ENCODE assay signal across 8 cellular contexts in genomic region chr9:34375901-34376595, GRCh38. TPM values are rescaled to one million over a fixed set of nuclear protein-coding genes. Genes with fewer than 3 reads are reported as not detected.
DNase-seq lines count a peak whose midpoint lies in the region; ATAC-seq and TF ChIP-seq lines count a peak whose summit lies in the region.

No MANE protein-coding gene starts in this region.

- H3K4me3 ChIP-seq in LNCaP clone FGC (ENCODE audit: low read depth, low read length), result peak overlapping the region; percentile 63

- peaks cover 36% of the 10 kb centered on the region for H3K4me1 Mint-ChIP-seq in stimulated activated naive CD8-positive, alpha-beta T cell treated with anti-CD3 and anti-CD28 coated beads, Interleukin-15, Interleukin-2, amounts not matched to agents 100 ng/mL and 50 ng/mL, for 24 hours (ENCODE audit: low read depth)

- peak overlapping the region; percentile 27 for H3K27ac Mint-ChIP-seq in stimulated activated naive CD8-positive, alpha-beta T cell treated with anti-CD3 and anti-CD28 coated beads, Interleukin-15, Interleukin-2, amounts not matched to agents 100 ng/mL and 50 ng/mL, for 24 hours

- ATAC-seq in GM19395 (IDR thresholded peaks at IDR 0.05; ENCODE audit: unreplicated experiment), result no peak

- H3K36me3 Mint-ChIP-seq in stimulated activated naive CD8-positive, alpha-beta T cell treated with anti-CD3 and anti-CD28 coated beads, Interleukin-15, Interleukin-2, amounts not matched to agents 100 ng/mL and 50 ng/mL, for 24 hours (ENCODE audit: low read depth), result no peaks in the 10 kb centered on the region

- DNase-seq in NCI-H345 (lab: John Stamatoyannopoulos, UW), result peak; percentile 38
- no peak for DNase-seq in NCI-H345 treated with DMSO at 0.1 percent for 48 hours (lab: John Stamatoyannopoulos, UW; ENCODE audit: unreplicated experiment)
- DNase-seq in LNCaP clone FGC (ENCODE audit: low read depth), result no peak
- peak; percentile 36 to 37 for DNase-seq in activated CD4-positive, alpha-beta T cell treated with anti-CD3 and anti-CD28 coated beads for 4 hours
- peak; percentile 38 for DNase-seq in effector CD4-positive, alpha-beta T cell
- peak; percentile 35 to 43 for DNase-seq in lung microvascular endothelial cell (ENCODE audit: low read depth in 2 of 2)

- TF ChIP-seq CTCF in LNCaP clone FGC (IDR thresholded peaks at IDR 0.05; ENCODE audit: control insufficient read depth, extremely low read depth, insufficient read depth), result peak; percentile 30; the same call in 1 of the 2 replicates

- H3K27me3 Mint-ChIP-seq in stimulated activated naive CD8-positive, alpha-beta T cell treated with anti-CD3 and anti-CD28 coated beads, Interleukin-15, Interleukin-2, amounts not matched to agents 100 ng/mL and 50 ng/mL, for 24 hours, result no peaks in the 10 kb centered on the region

- H3K4me3 Mint-ChIP-seq in stimulated activated naive CD8-positive, alpha-beta T cell treated with anti-CD3 and anti-CD28 coated beads, Interleukin-15, Interleukin-2, amounts not matched to agents 100 ng/mL and 50 ng/mL, for 24 hours, result peak overlapping the region; percentile 83

- no peaks in the 10 kb centered on the region for H3K9me3 Mint-ChIP-seq in stimulated activated naive CD8-positive, alpha-beta T cell treated with anti-CD3 and anti-CD28 coated beads, Interleukin-15, Interleukin-2, amounts not matched to agents 100 ng/mL and 50 ng/mL, for 24 hours

RNA-seq across cellular contexts. Expression of gene MYORG, which starts 0.7 kb away (rescaled TPM):
- total RNA-seq in lung microvascular endothelial cell, result 1.7 and 2.6 TPM in 2 replicates

RNA-seq across cellular contexts. Expression of gene NUDT2, which starts 46.7 kb away (rescaled TPM):
- 30.9 and 38.3 TPM in 2 replicates for total RNA-seq in lung microvascular endothelial cell

RNA-seq across cellular contexts. Expression of gene KIF24, which starts 47.0 kb away (rescaled TPM):
- 0.40 and 1.1 TPM in 2 replicates for total RNA-seq in lung microvascular endothelial cell

Comparison
In these comparisons a context has a peak if more than half of its experiments do, and no peak if none do; other contexts are left out.
1. DNase-seq: peak in NCI-H345 (single experiment), activated CD4-positive, alpha-beta T cell treated with anti-CD3 and anti-CD28 coated beads for 4 hours (2 of 2), effector CD4-positive, alpha-beta T cell (single experiment) and lung microvascular endothelial cell (2 of 2); none in NCI-H345 treated with DMSO at 0.1 percent for 48 hours (single experiment) and LNCaP clone FGC (single experiment).